13 cellular contexts compared by ENCODE assay signal in genomic region chr19:49127225-49127624, GRCh38. TPM values are rescaled to one million over a fixed set of nuclear protein-coding genes. Genes with fewer than 3 reads are reported as not detected.
DNase-seq lines count a peak whose midpoint lies in the region; ATAC-seq, FAIRE-seq and TF ChIP-seq lines count a peak whose summit lies in the region.
"Not testable (repeated sequence)": the region's sequence is repeated elsewhere in the genome, so short reads cannot be mapped to it uniquely, and the experiment has no call there.
"Had no signal": no experiment of that assay in that cellular context is flagged by ENCODE, and none has a peak within 500 bp of the region (broad histone marks: within the 10 kb centered on the region; RNA-seq: fewer than 3 reads in every experiment).

No MANE protein-coding gene starts in this region.

- H3K9ac ChIP-seq in GM23248; GM12878 (ENCODE audit: control insufficient read depth, insufficient read depth, low read length): not testable (repeated sequence)

- in situ Hi-C loops in GM23248 (cut with MboI); Panc1 (cut with HindIII; ENCODE audit: low pct_unique_long_range_greater_than_20kb, low sequenced_read_pairs); GM12878 (cut with MboI): not testable (repeated sequence)

- intact Hi-C loops in Panc1 (cut with micrococcal nuclease; ENCODE audit: unreplicated experiment); GM12878 (cut with micrococcal nuclease; ENCODE audit: unreplicated experiment); vagina (cut with DNase I): not testable (repeated sequence)

- H3K27ac ChIP-seq in GM23248; GM12878 (ENCODE audit: control insufficient read depth, insufficient read depth); neutrophil: not testable (repeated sequence)
- H3K27ac ChIP-seq in Panc1 (ENCODE audit: low read length) (peak overlapping the region; percentile 48), vagina (peak overlapping the region; percentile 75)

- H3K9me2 ChIP-seq in GM23248 (ENCODE audit: insufficient read depth) = not testable (repeated sequence)

- not testable (repeated sequence) for H4K20me1 ChIP-seq in GM23248 (ENCODE audit: insufficient read depth); GM12878 (ENCODE audit: control insufficient read depth, insufficient read depth)

- not testable (repeated sequence) for H3K79me2 ChIP-seq in GM23248 (ENCODE audit: insufficient read depth); GM12878 (ENCODE audit: control insufficient read depth, insufficient read depth, low read length)

- POLR2A ChIA-PET in Panc1 (lab: Charles Lee) = interaction anchor here (0.6 to 0.7 kb wide), 3 partner anchors 133 to 251 kb away, joined by 3 to 8 read pairs (median 5); partner anchors contain the start of gene RUVBL2
- POLR2A ChIA-PET in GM12878 (lab: Charles Lee) = interaction anchor here (0.6 to 1.4 kb wide), 10 partner anchors 9 to 459 kb away, joined by 3 to 8 read pairs (median 4); partner anchors contain the start of gene LIN7B

- not testable (repeated sequence) for FAIRE-seq in GM12878 (lab: Jason Lieb, UNC)

- not testable (repeated sequence) for H3K4me3 ChIP-seq in GM23248, GM12878
- H3K4me3 ChIP-seq in Panc1 (ENCODE audit: low read depth in 2 of 2, low read length in 2 of 2) (peak overlapping the region; percentile 22 to 24), iPS-18c (ENCODE audit: insufficient read depth, low read depth, low read length) (peak overlapping the region; percentile 53; the same call in 1 of the 2 replicates), neutrophil (ENCODE audit: low read depth in 1 of 2, low read length in 1 of 2) (peak overlapping the region; percentile 58 to 73), vagina (peak overlapping the region in 1 of 2 donors; percentile 38)

- BruUV-seq in Panc1 (replicated peaks; lab: Mats Ljungman, UMichigan); GM12878 (replicated peaks; lab: Mats Ljungman, UMichigan): not testable (repeated sequence)

- not testable (repeated sequence) for TF ChIP-seq EP300 in GM12878 (IDR thresholded peaks at IDR 0.05; ENCODE audit: borderline replicate concordance in 1 of 2, control insufficient read depth in 1 of 2, low read depth in 2 of 2, low read length in 2 of 2)

- H3K4me1 ChIP-seq in GM23248 (ENCODE audit: insufficient read depth); Panc1 (ENCODE audit: control insufficient read depth, insufficient read depth, low read length); GM12878 (ENCODE audit: control insufficient read depth, insufficient read depth, low read length): not testable (repeated sequence)
- H3K4me1 ChIP-seq in neutrophil (ENCODE audit: control insufficient read depth in 1 of 2, insufficient read depth in 1 of 2, low read depth in 1 of 2, low read length in 1 of 2) (peaks cover 5 to 10% of the 10 kb centered on the region in 2 experiments), vagina (peaks cover 19% of the 10 kb centered on the region)

- not testable (repeated sequence) for TF ChIP-seq RAD21 in GM12878 (IDR thresholded peaks at IDR 0.05; ENCODE audit: insufficient read depth, low read depth, low read length)

- not testable (repeated sequence) for H3K4me2 ChIP-seq in GM23248 (ENCODE audit: unreplicated experiment); GM12878 (ENCODE audit: control insufficient read depth, insufficient read depth)

- not testable (repeated sequence) for H3K27me3 ChIP-seq in GM23248 (replicated peaks; ENCODE audit: insufficient read depth); Panc1 (ENCODE audit: control insufficient read depth, insufficient read depth, low read length); GM12878 (replicated peaks in 1 of 2; ENCODE audit: control insufficient read depth in 2 of 2, insufficient read depth in 2 of 2, low read length in 1 of 2); vagina
- H3K27me3 ChIP-seq in neutrophil = peaks cover 54% of the 10 kb centered on the region

- TF ChIP-seq POLR2A in GM12878 (IDR thresholded peaks at IDR 0.05; ENCODE audit: low read depth, low read length); vagina (IDR thresholded peaks at IDR 0.05): not testable (repeated sequence)

- not testable (repeated sequence) for H3K9me3 ChIP-seq in GM23248 (ENCODE audit: low read depth); Panc1 (ENCODE audit: control insufficient read depth, insufficient read depth, low read depth, low read length); GM12878 (replicated peaks; ENCODE audit: control insufficient read depth, insufficient read depth, low read length); iPS-18c (ENCODE audit: control insufficient read depth, insufficient read depth, low read length); neutrophil; vagina

- RAD21 ChIA-PET in GM12878 (lab: Charles Lee; ENCODE audit: unreplicated experiment) = interaction anchor here (0.6 to 1.4 kb wide), 5 partner anchors 13 to 81 kb away, joined by 3 to 7 read pairs (median 4); partner anchors contain the start of gene LIN7B

- not testable (repeated sequence) for H3F3A ChIP-seq in GM23248 (ENCODE audit: insufficient read depth)

- not testable (repeated sequence) for DNase-seq in GM23248; Panc1 (ENCODE audit: low read depth, low spot score); GM12878 (ENCODE audit: low read depth, low spot score); vagina (ENCODE audit: extremely low spot score in 2 of 2)

- not testable (repeated sequence) for TF ChIP-seq CTCF in Panc1 (IDR thresholded peaks at IDR 0.05); GM12878 (IDR thresholded peaks at IDR 0.05 in 2 of 3, conservative IDR thresholded peaks at IDR 0.05 in 1 of 3; ENCODE audit: control insufficient read depth in 2 of 3, extremely low read depth in 1 of 3, insufficient read depth in 1 of 3, low read depth in 3 of 3, low read length in 3 of 3); neutrophil (IDR thresholded peaks at IDR 0.05); vagina (IDR thresholded peaks at IDR 0.05)

- CTCF ChIA-PET in Panc1 (lab: Charles Lee) = interaction anchor here (0.6 to 1.0 kb wide), 7 partner anchors 8 to 302 kb away, joined by 3 to 10 read pairs (median 5); no protein-coding TSS in a partner anchor
- CTCF ChIA-PET in GM12878 (lab: Yijun Ruan, JAX) = interaction anchor here (0.6 to 2.2 kb wide), 3 partner anchors 13 to 174 kb away, joined by 3 to 13 read pairs (median 3); partner anchors contain the start of gene LIN7B

- H3K36me3 ChIP-seq in GM23248 (ENCODE audit: low read depth); Panc1 (ENCODE audit: control insufficient read depth, insufficient read depth, low read length); GM12878 (ENCODE audit: control insufficient read depth in 2 of 2, insufficient read depth in 2 of 2, low read length in 1 of 2); neutrophil; vagina: not testable (repeated sequence)

- not testable (repeated sequence) for ATAC-seq in Panc1, GM12878

- SMC1A ChIA-PET in GM12878 (lab: Charles Lee; ENCODE audit: uncharacterized antibody, unreplicated experiment) = not testable (repeated sequence)

- WGBS in GM23248 (ENCODE audit: low coverage in 1 of 2, low lambda C conversion rate in 2 of 2, missing lambda C conversion rate in 2 of 2), 2 experiments = 95 to 97% methylated on average over 11 to 12 of the region's 12 CpGs
- 98% methylated on average over 12 of the region's 12 CpGs for WGBS in GM12878 (ENCODE audit: insufficient coverage, insufficient replicate concordance, low lambda C conversion rate, missing lambda C conversion rate)

- peak overlapping the region; percentile 76 for H2AFZ ChIP-seq in GM23248
- H2AFZ ChIP-seq in GM12878 (ENCODE audit: control insufficient read depth, low read depth, low read length) = not testable (repeated sequence)

RNA-seq across cellular contexts. Expression of gene PPFIA3, which starts 7.9 kb away (rescaled TPM):
- 0.63 and 2.4 TPM in 2 replicates for total RNA-seq in GM23248 (2014; rRNA removed; shearing (Covaris generic))
- 1.2 TPM in 2 replicates for polyA plus RNA-seq in GM23248 (2016; fragmentation: Nextera tagmentation; extraction: Ambion mirVana)
- 21.7 TPM for total RNA-seq in Panc1 (2021; ENCODE audit: unreplicated experiment)
- polyA plus RNA-seq in Panc1 (2012; ENCODE audit: insufficient read length) = 22.2 TPM
- total RNA-seq in GM12878 (2013; cell fraction: nucleolus; rRNA removed) = 3.5 and 5.8 TPM in 2 replicates
- 0.73 and 0.87 TPM in 2 replicates for total RNA-seq in GM12878 (2014; rRNA removed)
- total RNA-seq in GM12878 (2014; rRNA removed; fragmentation: Illumina TruSeq; extraction: Trizol) = 0.40 and 0.60 TPM in 2 replicates
- total RNA-seq in GM12878 (2021) = 1.3 and 1.7 TPM in 2 replicates
- polyA plus RNA-seq in GM12878 (2011; ENCODE audit: low read depth) = 0.41 TPM
- polyA plus RNA-seq in GM12878 (2011; rRNA removed) = 0.71 and 0.79 TPM in 2 replicates
- polyA plus RNA-seq in GM12878 (2011; cell fraction: cytosol; rRNA removed) = 0.81 and 1.2 TPM in 2 replicates
- polyA plus RNA-seq in GM12878 (2011; cell fraction: nucleus; rRNA removed) = 6.1 and 6.5 TPM in 2 replicates
- polyA plus RNA-seq in GM12878 (2012) = 0.69 and 1.0 TPM in 2 replicates
- polyA plus RNA-seq in GM12878 (2014; fragmentation: Illumina TruSeq; extraction: Trizol) = 0.21 TPM in 1 of 2 replicates, not detected in the other
- polyA plus RNA-seq in GM12878 (2014; fragmentation: Nextera tagmentation; extraction: Ambion mirVana) = not detected
- 0.62 and 1.3 TPM in 2 replicates for polyA plus RNA-seq in GM12878 (2014; rRNA removed)
- under 1 TPM in 1 of 2 experiments, not detected in 1; 0.11 TPM for polyA plus RNA-seq in GM12878 (2016; fragmentation: Nextera tagmentation; extraction: Ambion mirVana)
- 1.0 and 1.4 TPM in 2 replicates for polyA minus RNA-seq in GM12878 (2011; rRNA and poly(A)+ RNA removed)
- polyA minus RNA-seq in GM12878 (2011; cell fraction: cytosol; rRNA and poly(A)+ RNA removed) = 0.52 and 1.3 TPM in 2 replicates
- polyA minus RNA-seq in GM12878 (2011; cell fraction: nucleus; rRNA and poly(A)+ RNA removed) = 1.2 and 3.8 TPM in 2 replicates
- 4.7 TPM for total RNA-seq in vagina

RNA-seq across cellular contexts. Expression of gene C19orf73, which starts 8.3 kb away (rescaled TPM):
- 0.86 TPM in 1 of 2 replicates, not detected in the other for total RNA-seq in GM23248 (2014; rRNA removed; shearing (Covaris generic))
- polyA plus RNA-seq in GM23248 (2016; fragmentation: Nextera tagmentation; extraction: Ambion mirVana) = 1.0 and 1.4 TPM in 2 replicates
- 1.4 TPM for total RNA-seq in Panc1 (2021; ENCODE audit: unreplicated experiment)
- polyA plus RNA-seq in Panc1 (2012; ENCODE audit: insufficient read length) = 1.4 TPM
- 0.69 and 1.2 TPM in 2 replicates for total RNA-seq in GM12878 (2013; cell fraction: nucleolus; rRNA removed)
- 0.98 and 1.2 TPM in 2 replicates for total RNA-seq in GM12878 (2014; rRNA removed)
- 0.49 and 0.60 TPM in 2 replicates for total RNA-seq in GM12878 (2014; rRNA removed; fragmentation: Illumina TruSeq; extraction: Trizol)
- 0.74 and 0.90 TPM in 2 replicates for total RNA-seq in GM12878 (2021)
- polyA plus RNA-seq in GM12878 (2011; ENCODE audit: low read depth) = not detected
- 0.29 and 0.54 TPM in 2 replicates for polyA plus RNA-seq in GM12878 (2011; rRNA removed)
- polyA plus RNA-seq in GM12878 (2011; cell fraction: cytosol; rRNA removed) = 1.4 and 2.0 TPM in 2 replicates
- 2.3 and 3.4 TPM in 2 replicates for polyA plus RNA-seq in GM12878 (2011; cell fraction: nucleus; rRNA removed)
- polyA plus RNA-seq in GM12878 (2012) = 0.51 and 0.55 TPM in 2 replicates
- polyA plus RNA-seq in GM12878 (2014; fragmentation: Illumina TruSeq; extraction: Trizol) = 0.65 TPM in 1 of 2 replicates, not detected in the other
- polyA plus RNA-seq in GM12878 (2014; fragmentation: Nextera tagmentation; extraction: Ambion mirVana) = under 1 TPM; 0.20 to 0.69 TPM
- 1.0 and 2.1 TPM in 2 replicates for polyA plus RNA-seq in GM12878 (2014; rRNA removed)
- polyA plus RNA-seq in GM12878 (2016; fragmentation: Nextera tagmentation; extraction: Ambion mirVana) = 1 to 10 TPM; 1.6 to 2.0 TPM
- 0.66 and 3.6 TPM in 2 replicates for polyA minus RNA-seq in GM12878 (2011; rRNA and poly(A)+ RNA removed)
- polyA minus RNA-seq in GM12878 (2011; cell fraction: cytosol; rRNA and poly(A)+ RNA removed) = not detected in 2 replicates
- 2.7 and 4.1 TPM in 2 replicates for polyA minus RNA-seq in GM12878 (2011; cell fraction: nucleus; rRNA and poly(A)+ RNA removed)
- total RNA-seq in vagina = not detected

RNA-seq across cellular contexts. Expression of gene LIN7B, which starts 13.1 kb away (rescaled TPM):
- 10.7 and 12.5 TPM in 2 replicates for total RNA-seq in GM23248 (2014; rRNA removed; shearing (Covaris generic))
- polyA plus RNA-seq in GM23248 (2016; fragmentation: Nextera tagmentation; extraction: Ambion mirVana) = 11.9 and 12.6 TPM in 2 replicates
- 6.4 TPM for total RNA-seq in Panc1 (2021; ENCODE audit: unreplicated experiment)
- polyA plus RNA-seq in Panc1 (2012; ENCODE audit: insufficient read length) = 12.9 TPM
- total RNA-seq in GM12878 (2013; cell fraction: nucleolus; rRNA removed) = 0.67 TPM in 1 of 2 replicates, not detected in the other
- total RNA-seq in GM12878 (2014; rRNA removed) = 1.5 and 1.9 TPM in 2 replicates
- total RNA-seq in GM12878 (2014; rRNA removed; fragmentation: Illumina TruSeq; extraction: Trizol) = 0.63 and 1.1 TPM in 2 replicates
- total RNA-seq in GM12878 (2021) = 1.8 and 2.9 TPM in 2 replicates
- not detected for polyA plus RNA-seq in GM12878 (2011; ENCODE audit: low read depth)
- 0.50 and 0.88 TPM in 2 replicates for polyA plus RNA-seq in GM12878 (2011; rRNA removed)
- 1.2 and 1.8 TPM in 2 replicates for polyA plus RNA-seq in GM12878 (2011; cell fraction: cytosol; rRNA removed)
- 2.2 and 4.1 TPM in 2 replicates for polyA plus RNA-seq in GM12878 (2011; cell fraction: nucleus; rRNA removed)
- polyA plus RNA-seq in GM12878 (2012) = 1.4 and 1.5 TPM in 2 replicates
- not detected in 2 replicates for polyA plus RNA-seq in GM12878 (2014; fragmentation: Illumina TruSeq; extraction: Trizol)
- under 1 TPM in 1 of 2 experiments, not detected in 1; 0.15 TPM for polyA plus RNA-seq in GM12878 (2014; fragmentation: Nextera tagmentation; extraction: Ambion mirVana)
- 2.6 and 3.2 TPM in 2 replicates for polyA plus RNA-seq in GM12878 (2014; rRNA removed)
- 1 to 10 TPM; 3.0 to 3.5 TPM for polyA plus RNA-seq in GM12878 (2016; fragmentation: Nextera tagmentation; extraction: Ambion mirVana)
- polyA minus RNA-seq in GM12878 (2011; rRNA and poly(A)+ RNA removed) = 0.67 and 0.80 TPM in 2 replicates
- 4.3 TPM in 1 of 2 replicates, not detected in the other for polyA minus RNA-seq in GM12878 (2011; cell fraction: cytosol; rRNA and poly(A)+ RNA removed)
- polyA minus RNA-seq in GM12878 (2011; cell fraction: nucleus; rRNA and poly(A)+ RNA removed) = 0.77 and 1.8 TPM in 2 replicates
- 23.8 TPM for total RNA-seq in vagina

RNA-seq across cellular contexts. Expression of gene HRC, which starts 28.0 kb away (rescaled TPM):
- total RNA-seq in GM23248 (2014; rRNA removed; shearing (Covaris generic)) = not detected in 2 replicates
- 0.10 TPM in 1 of 2 replicates, not detected in the other for polyA plus RNA-seq in GM23248 (2016; fragmentation: Nextera tagmentation; extraction: Ambion mirVana)
- 0.13 TPM for total RNA-seq in Panc1 (2021; ENCODE audit: unreplicated experiment)
- polyA plus RNA-seq in Panc1 (2012; ENCODE audit: insufficient read length) = 0.61 TPM
- not detected in 2 replicates for total RNA-seq in GM12878 (2013; cell fraction: nucleolus; rRNA removed)
- not detected in 2 replicates for total RNA-seq in GM12878 (2014; rRNA removed)
- not detected in 2 replicates for total RNA-seq in GM12878 (2014; rRNA removed; fragmentation: Illumina TruSeq; extraction: Trizol)
- not detected in 2 replicates for total RNA-seq in GM12878 (2021)
- polyA plus RNA-seq in GM12878 (2011; ENCODE audit: low read depth) = not detected
- polyA plus RNA-seq in GM12878 (2011; rRNA removed) = not detected in 2 replicates
- not detected in 2 replicates for polyA plus RNA-seq in GM12878 (2011; cell fraction: cytosol; rRNA removed)
- polyA plus RNA-seq in GM12878 (2011; cell fraction: nucleus; rRNA removed) = not detected in 2 replicates
- not detected in 2 replicates for polyA plus RNA-seq in GM12878 (2012)
- polyA plus RNA-seq in GM12878 (2014; fragmentation: Illumina TruSeq; extraction: Trizol) = not detected in 2 replicates
- not detected for polyA plus RNA-seq in GM12878 (2014; fragmentation: Nextera tagmentation; extraction: Ambion mirVana)
- polyA plus RNA-seq in GM12878 (2014; rRNA removed) = not detected in 2 replicates
- polyA plus RNA-seq in GM12878 (2016; fragmentation: Nextera tagmentation; extraction: Ambion mirVana) = under 1 TPM in 1 of 2 experiments, not detected in 1; 0.10 TPM
- polyA minus RNA-seq in GM12878 (2011; rRNA and poly(A)+ RNA removed) = not detected in 2 replicates
- not detected in 2 replicates for polyA minus RNA-seq in GM12878 (2011; cell fraction: cytosol; rRNA and poly(A)+ RNA removed)
- not detected in 2 replicates for polyA minus RNA-seq in GM12878 (2011; cell fraction: nucleus; rRNA and poly(A)+ RNA removed)
- total RNA-seq in vagina = 0.25 TPM
- total RNA-seq: activated T-cell treated with anti-CD3 and anti-CD28 coated beads, Interleukin-2, amount 50 U/mL, for 72 hours; dermis blood vessel endothelial cell; left lobe of liver; mononuclear cell; renal cortical epithelial cell; SJSA1 had no signal
- polyA plus RNA-seq: immature natural killer cell had no signal

RNA-seq across cellular contexts. Expression of gene TRPM4, which starts 30.4 kb away (rescaled TPM):
- 18.4 and 18.8 TPM in 2 replicates for total RNA-seq in GM23248 (2014; rRNA removed; shearing (Covaris generic))
- polyA plus RNA-seq in GM23248 (2016; fragmentation: Nextera tagmentation; extraction: Ambion mirVana) (15.8 and 20.1 TPM in 2 replicates), GM12878 (2011; rRNA removed) (0.14 TPM in 1 of 2 replicates, not detected in the other), GM12878 (2014; fragmentation: Illumina TruSeq; extraction: Trizol) (not detected in 2 replicates), GM12878 (2014; fragmentation: Nextera tagmentation; extraction: Ambion mirVana) (not detected), GM12878 (2014; rRNA removed) (0.64 TPM in 1 of 2 replicates, not detected in the other), GM12878 (2016; fragmentation: Nextera tagmentation; extraction: Ambion mirVana) (under 1 TPM in 1 of 2 experiments, not detected in 1; 0.15 TPM)
- total RNA-seq in Panc1 (2021; ENCODE audit: unreplicated experiment) (19.4 TPM), GM12878 (2014; rRNA removed) (0.54 TPM in 1 of 2 replicates, not detected in the other), GM12878 (2014; rRNA removed; fragmentation: Illumina TruSeq; extraction: Trizol) (not detected in 2 replicates), GM12878 (2021) (0.10 and 0.32 TPM in 2 replicates), vagina (22.8 TPM)
- 20.3 TPM for polyA plus RNA-seq in Panc1 (2012; ENCODE audit: insufficient read length)
- not detected in 2 replicates for total RNA-seq in GM12878 (2013; cell fraction: nucleolus; rRNA removed)
- not detected for polyA plus RNA-seq in GM12878 (2011; ENCODE audit: low read depth)
- polyA plus RNA-seq in GM12878 (2011; cell fraction: cytosol; rRNA removed) = not detected in 2 replicates
- 0.04 TPM in 1 of 2 replicates, not detected in the other for polyA plus RNA-seq in GM12878 (2011; cell fraction: nucleus; rRNA removed)
- polyA plus RNA-seq in GM12878 (2012) = 0.03 TPM in 1 of 2 replicates, not detected in the other
- not detected in 2 replicates for polyA minus RNA-seq in GM12878 (2011; rRNA and poly(A)+ RNA removed)
- polyA minus RNA-seq in GM12878 (2011; cell fraction: cytosol; rRNA and poly(A)+ RNA removed) = not detected in 2 replicates
- not detected in 2 replicates for polyA minus RNA-seq in GM12878 (2011; cell fraction: nucleus; rRNA and poly(A)+ RNA removed)
